ENCODE assay signal across 8 cellular contexts in the genomic region with DNA sequence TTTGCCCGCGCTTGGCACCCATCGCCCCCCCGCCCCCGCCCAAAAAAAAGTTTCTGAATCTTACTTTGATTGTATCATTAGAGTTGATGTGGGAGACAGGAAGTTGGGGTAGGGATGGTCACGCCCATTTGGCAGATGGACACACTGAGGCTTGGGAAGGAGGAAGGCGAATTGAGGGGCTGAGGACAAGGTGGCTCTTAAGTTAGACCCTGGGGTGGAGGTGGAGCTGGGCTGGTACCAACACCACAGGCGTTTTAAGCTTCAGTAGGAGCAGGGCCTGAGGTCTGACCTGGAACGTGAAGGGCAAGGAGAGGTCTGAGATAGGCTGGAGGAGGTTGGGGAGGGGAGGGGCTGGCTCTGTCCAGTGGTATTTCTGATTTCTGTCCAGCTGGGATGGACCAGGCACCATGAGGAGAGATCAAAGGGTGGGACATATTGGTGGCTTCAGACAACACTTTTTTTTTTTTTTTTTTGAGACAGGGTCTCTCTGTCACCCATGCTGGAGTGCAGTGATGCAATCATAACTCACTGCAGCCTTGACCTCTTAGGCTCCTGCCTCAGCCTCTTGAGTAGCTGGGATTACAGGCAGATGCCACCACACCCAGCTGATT. TPM values are rescaled to one million over a fixed set of nuclear protein-coding genes. Genes with fewer than 3 reads are reported as not detected.
DNase-seq lines count a peak whose midpoint lies in the region; ATAC-seq, FAIRE-seq and TF ChIP-seq lines count a peak whose summit lies in the region.

No MANE protein-coding gene starts in this region.

- no peak for TF ChIP-seq POLR2A in transverse colon (IDR thresholded peaks at IDR 0.05)

- intact Hi-C loops in activated CD8-positive, alpha-beta T cell treated with anti-CD3 and anti-CD28 coated beads for 36 hours (cut with micrococcal nuclease) = loop anchor here (10.0 kb wide), 1 partner anchor 170 kb away; a partner anchor contains a TSS
- intact Hi-C loops in kidney (cut with DNase I) = no loop called here
- intact Hi-C loops in transverse colon (cut with DNase I; ENCODE audit: low total_unique reads) = loop anchor here (5.0 kb wide), 1 partner anchor 52 kb away; no protein-coding TSS in a partner anchor

- peaks cover 53% of the 10 kb centered on the region for H3K4me1 Mint-ChIP-seq in activated naive CD4-positive, alpha-beta T cell treated with anti-CD3 and anti-CD28 coated beads, Interleukin-2, amount 10 ng/mL, durations not matched to agents 7 days and 5 days
- peaks cover 41% of the 10 kb centered on the region for H3K4me1 Mint-ChIP-seq in activated CD8-positive, alpha-beta T cell treated with anti-CD3 and anti-CD28 coated beads for 36 hours (ENCODE audit: low read depth)

- H3K27ac ChIP-seq in kidney (ENCODE audit: low read depth in 2 of 2, low read length in 2 of 2) = peak overlapping the region in 1 of 2 donors; percentile 67
- H3K27ac ChIP-seq in transverse colon = peak overlapping the region; percentile 75 to 90 (median 88)

- TF ChIP-seq EP300 in transverse colon (IDR thresholded peaks at IDR 0.05; ENCODE audit: low read depth) = no peak

- FAIRE-seq in kidney (lab: Jason Lieb, UNC) = no peak

- H3K9me3 ChIP-seq in kidney (ENCODE audit: control insufficient read depth in 1 of 2, low read length in 2 of 2) = no peaks in the 10 kb centered on the region
- no peaks in the 10 kb centered on the region for H3K9me3 ChIP-seq in transverse colon

- peak overlapping the region; percentile 14 to 46 for H3K4me3 ChIP-seq in kidney (ENCODE audit: low read length in 2 of 2)
- H3K4me3 ChIP-seq in transverse colon = peak overlapping the region in 3 of 4 donors; percentile 44 to 66 (median 64)

- H3K27me3 Mint-ChIP-seq in activated naive CD4-positive, alpha-beta T cell treated with anti-CD3 and anti-CD28 coated beads, Interleukin-2, amount 10 ng/mL, durations not matched to agents 7 days and 5 days = peaks cover 4% of the 10 kb centered on the region
- no peaks in the 10 kb centered on the region for H3K27me3 Mint-ChIP-seq in activated CD8-positive, alpha-beta T cell treated with anti-CD3 and anti-CD28 coated beads for 36 hours

- no peak for TF ChIP-seq CTCF in activated CD8-positive, alpha-beta T cell treated with anti-CD3 and anti-CD28 coated beads for 36 hours (IDR thresholded peaks at IDR 0.05)
- TF ChIP-seq CTCF in kidney (IDR thresholded peaks at IDR 0.05; ENCODE audit: borderline replicate concordance, extremely low read depth, insufficient read depth) (no peak), transverse colon (IDR thresholded peaks at IDR 0.05) (no peak)

- 25 to 30% methylated on average over 2 to 9 of the region's 9 CpGs for WGBS in transverse colon (ENCODE audit: low coverage in 1 of 2), 2 donors

- in situ Hi-C loops in transverse colon (cut with MboI; ENCODE audit: low pct_ligation_motif_present in 1 of 4, low pct_unique_long_range_greater_than_20kb in 1 of 4, low sequenced_read_pairs in 3 of 4) = loop anchor here (5.0 to 10.0 kb wide), 3 partner anchors 37 to 50 kb away; no protein-coding TSS in a partner anchor

- POLR2A ChIA-PET in activated CD8-positive, alpha-beta T cell treated with anti-CD3 and anti-CD28 coated beads for 36 hours (lab: Charles Lee) = interaction anchor here (0.6 to 26.2 kb wide), 7 partner anchors 9 to 272 kb away, joined by 3 to 768 read pairs (median 3); a partner anchor contains a TSS

- H3K27ac Mint-ChIP-seq in activated naive CD4-positive, alpha-beta T cell treated with anti-CD3 and anti-CD28 coated beads, Interleukin-2, amount 10 ng/mL, durations not matched to agents 7 days and 5 days = no peak overlapping the region
- H3K27ac Mint-ChIP-seq in activated CD8-positive, alpha-beta T cell treated with anti-CD3 and anti-CD28 coated beads for 36 hours = peak overlapping the region; percentile 21

- no peak overlapping the region for H3K9ac ChIP-seq in kidney (ENCODE audit: low read length in 2 of 2)

- no peak for DNase-seq in activated naive CD4-positive, alpha-beta T cell treated with anti-CD3 and anti-CD28 coated beads, Interleukin-2, amount 10 ng/mL, durations not matched to agents 7 days and 5 days
- DNase-seq in activated naive CD4-positive, alpha-beta T cell (lab: John Stamatoyannopoulos, UW) = no peak
- DNase-seq in activated CD8-positive, alpha-beta T cell treated with anti-CD3 and anti-CD28 coated beads for 36 hours = no peak
- no peak for DNase-seq in kidney
- peak; percentile 39 for DNase-seq in transverse colon
- DNase-seq in GDM1 (lab: John Stamatoyannopoulos, UW) = no peak
- no peak for DNase-seq in AG08396 (ENCODE audit: low spot score)

- H3K36me3 ChIP-seq in kidney (ENCODE audit: control insufficient read depth in 1 of 2, insufficient read depth in 2 of 2, low read length in 2 of 2) = no peaks in the 10 kb centered on the region
- no peaks in the 10 kb centered on the region for H3K36me3 ChIP-seq in transverse colon

- H3K4me1 ChIP-seq in kidney (ENCODE audit: control insufficient read depth in 1 of 2, insufficient read depth in 1 of 2, low read depth in 1 of 2, low read length in 2 of 2) (peaks cover 10 to 20% of the 10 kb centered on the region in 2 donors), transverse colon (peaks cover 27 to 50% (median 37%) of the 10 kb centered on the region in 4 donors)

- H3K9me3 Mint-ChIP-seq in activated naive CD4-positive, alpha-beta T cell treated with anti-CD3 and anti-CD28 coated beads, Interleukin-2, amount 10 ng/mL, durations not matched to agents 7 days and 5 days = no peaks in the 10 kb centered on the region
- no peaks in the 10 kb centered on the region for H3K9me3 Mint-ChIP-seq in activated CD8-positive, alpha-beta T cell treated with anti-CD3 and anti-CD28 coated beads for 36 hours

- H3K36me3 Mint-ChIP-seq in activated naive CD4-positive, alpha-beta T cell treated with anti-CD3 and anti-CD28 coated beads, Interleukin-2, amount 10 ng/mL, durations not matched to agents 7 days and 5 days = no peaks in the 10 kb centered on the region
- no peaks in the 10 kb centered on the region for H3K36me3 Mint-ChIP-seq in activated CD8-positive, alpha-beta T cell treated with anti-CD3 and anti-CD28 coated beads for 36 hours (ENCODE audit: low read depth)

- ATAC-seq in activated CD8-positive, alpha-beta T cell treated with anti-CD3 and anti-CD28 coated beads for 36 hours = no peak
- no peak for ATAC-seq in HG02763 (IDR thresholded peaks at IDR 0.05; ENCODE audit: unreplicated experiment)

- peak overlapping the region; percentile 51 for H3K4me3 Mint-ChIP-seq in activated naive CD4-positive, alpha-beta T cell treated with anti-CD3 and anti-CD28 coated beads, Interleukin-2, amount 10 ng/mL, durations not matched to agents 7 days and 5 days
- peak overlapping the region; percentile 58 for H3K4me3 Mint-ChIP-seq in activated CD8-positive, alpha-beta T cell treated with anti-CD3 and anti-CD28 coated beads for 36 hours

- CTCF ChIA-PET in activated naive CD4-positive, alpha-beta T cell treated with anti-CD3 and anti-CD28 coated beads, Interleukin-2, amount 10 ng/mL, durations not matched to agents 7 days and 5 days (lab: Charles Lee) = interaction anchor here (0.9 to 16.4 kb wide), 10 partner anchors 17 to 273 kb away, joined by 3 to 592 read pairs (median 8); a partner anchor contains a TSS
- CTCF ChIA-PET in activated CD8-positive, alpha-beta T cell treated with anti-CD3 and anti-CD28 coated beads for 36 hours (lab: Charles Lee) = interaction anchor here (1.2 to 28.9 kb wide), 3 partner anchors 17 to 41 kb away, joined by 3 to 1168 read pairs (median 316); a partner anchor contains a TSS

- H3K27me3 ChIP-seq in transverse colon = no peaks in the 10 kb centered on the region

RNA-seq across cellular contexts. Expression of a gene that starts 0.8 kb away (rescaled TPM):
- under 1 TPM; 0.31 to 0.61 TPM for total RNA-seq in activated CD8-positive, alpha-beta T cell treated with anti-CD3 and anti-CD28 coated beads for 36 hours
- total RNA-seq in kidney (20.7 TPM), transverse colon (10 to 100 TPM; 32.6 to 82.3 (median 46.9) TPM)
- 4.5 TPM for polyA plus RNA-seq in kidney (ENCODE audit: insufficient read depth, low read depth, low replicate concordance)

RNA-seq across cellular contexts. Expression of a gene that starts 33.2 kb away (rescaled TPM):
- 10 to 100 TPM; 60.3 to 65.1 TPM for total RNA-seq in activated CD8-positive, alpha-beta T cell treated with anti-CD3 and anti-CD28 coated beads for 36 hours
- total RNA-seq in kidney = 76.1 TPM
- 48.9 TPM for polyA plus RNA-seq in kidney (ENCODE audit: insufficient read depth, low read depth, low replicate concordance)
- total RNA-seq in transverse colon = 100 to 1,000 TPM in 2 of 4 donors, 10 to 100 TPM in 2; 67.9 to 202 (median 116) TPM

RNA-seq across cellular contexts. Expression of a gene that starts 34.9 kb away (rescaled TPM):
- 10 to 100 TPM; 25.8 to 29.0 TPM for total RNA-seq in activated CD8-positive, alpha-beta T cell treated with anti-CD3 and anti-CD28 coated beads for 36 hours
- total RNA-seq in kidney (20.9 TPM), transverse colon (10 to 100 TPM; 19.5 to 30.3 (median 25.4) TPM)
- 24.0 TPM for polyA plus RNA-seq in kidney (ENCODE audit: insufficient read depth, low read depth, low replicate concordance)

RNA-seq across cellular contexts. Expression of a gene that starts 42.2 kb away (rescaled TPM):
- 10 to 100 TPM; 56.4 to 58.0 TPM for total RNA-seq in activated CD8-positive, alpha-beta T cell treated with anti-CD3 and anti-CD28 coated beads for 36 hours
- total RNA-seq in kidney (12.5 TPM), transverse colon (100 to 1,000 TPM in 2 of 4 donors, 10 to 100 TPM in 2; 10.1 to 369 (median 90.9) TPM)
- polyA plus RNA-seq in kidney (ENCODE audit: insufficient read depth, low read depth, low replicate concordance) = 15.4 TPM

Comparison
In these comparisons a context has a peak if more than half of its experiments do, and no peak if none do; other contexts are left out.
1. RNA of a gene that starts 0.8 kb away (total RNA-seq): 32.6 to 82.3 TPM in transverse colon and 20.7 TPM in kidney (single experiment); 0.31 to 0.61 TPM in activated CD8-positive, alpha-beta T cell treated with anti-CD3 and anti-CD28 coated beads for 36 hours; every median in the first group is over 10 times any median in the second.